In the genomic region with DNA sequence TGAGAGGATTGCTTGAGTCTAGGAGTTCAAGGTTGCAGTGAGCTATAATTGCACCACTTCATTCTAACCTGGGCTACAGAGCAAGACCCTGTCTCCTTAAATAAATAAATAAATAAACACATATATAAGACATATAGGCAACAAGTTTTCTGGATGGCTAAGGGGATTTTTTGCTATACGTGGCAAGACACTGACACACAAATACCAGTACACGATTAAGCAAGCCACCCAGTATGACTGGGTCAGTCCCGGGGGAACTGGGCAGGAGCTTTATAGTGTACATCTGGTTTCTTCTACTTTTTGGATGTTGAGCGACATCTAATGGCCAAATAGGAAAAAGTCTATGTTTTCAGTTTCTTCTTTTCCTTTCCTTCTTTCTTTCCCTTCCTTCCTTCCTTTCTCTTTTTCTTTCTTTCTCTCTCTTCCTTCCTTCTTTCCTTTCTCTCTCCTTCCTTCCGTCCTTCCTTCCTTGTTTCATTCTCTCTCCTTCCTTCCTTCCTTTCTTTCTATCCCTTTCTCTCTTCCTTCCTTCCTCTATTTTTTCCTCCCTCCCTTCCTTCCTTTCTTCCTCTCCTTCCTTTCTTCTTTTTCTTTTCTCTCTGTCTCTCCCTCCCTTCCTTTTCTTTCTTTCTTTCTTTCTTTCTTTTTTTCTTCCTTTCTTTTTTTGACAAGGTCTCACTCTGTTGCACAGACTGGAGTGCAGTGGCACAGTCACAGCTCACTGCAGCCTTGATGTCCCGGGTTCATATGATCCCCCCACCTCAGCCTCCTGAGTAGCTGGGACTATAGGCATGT, we compare ENCODE assay signal across 8 cellular contexts. TPM values are rescaled to one million over a fixed set of nuclear protein-coding genes. Genes with fewer than 3 reads are reported as not detected.
DNase-seq lines count a peak whose midpoint lies in the region; ATAC-seq, FAIRE-seq and TF ChIP-seq lines count a peak whose summit lies in the region.

No MANE protein-coding gene starts in this region.

- H3K36me3 ChIP-seq in right atrium auricular region (no peaks in the 10 kb centered on the region), gastrocnemius medialis (no peaks in the 10 kb centered on the region)

- H3K4me1 ChIP-seq in right atrium auricular region (peaks cover 0 to 9% of the 10 kb centered on the region in 2 donors), gastrocnemius medialis (peaks cover 4 to 15% of the 10 kb centered on the region in 2 donors)

- H3K4me1 Mint-ChIP-seq in activated CD4-positive, alpha-beta T cell treated with anti-CD3 and anti-CD28 coated beads for 36 hours: peaks cover 29% of the 10 kb centered on the region

- DNase-seq in activated CD4-positive, alpha-beta T cell treated with anti-CD3 and anti-CD28 coated beads for 36 hours: peak; percentile 75
- DNase-seq in activated CD4-positive, alpha-beta T cell treated with anti-CD3 and anti-CD28 coated beads for 1 hour: no peak
- DNase-seq in H4 (ENCODE audit: low spot score): peak; percentile 71
- DNase-seq in RCC 7860 (ENCODE audit: low spot score): peak; percentile 79
- peak; percentile 81 for DNase-seq in amniotic stem cell (lab: John Stamatoyannopoulos, UW)
- DNase-seq in right atrium auricular region (ENCODE audit: low spot score): peak; percentile 90
- DNase-seq in gastrocnemius medialis: peak; percentile 62 to 83

- H3K27ac ChIP-seq in right atrium auricular region (no peak overlapping the region), gastrocnemius medialis (peak overlapping the region in 1 of 4 donors; percentile 28)

- CTCF ChIA-PET in activated CD4-positive, alpha-beta T cell treated with anti-CD3 and anti-CD28 coated beads for 36 hours (lab: Charles Lee): interaction anchor here (0.6 to 2.9 kb wide), 45 partner anchors 9 to 284 kb away, joined by 3 to 49 read pairs (median 4); a partner anchor contains a TSS

- intact Hi-C loops in activated CD4-positive, alpha-beta T cell treated with anti-CD3 and anti-CD28 coated beads for 36 hours (cut with DNase I, micrococcal nuclease): loop anchor here (1.0 to 5.0 kb wide), 9 partner anchors 20 to 917 kb away; a partner anchor contains a TSS
- intact Hi-C loops in gastrocnemius medialis (cut with DNase I; ENCODE audit: low total_unique reads): loop anchor here (1.0 to 5.0 kb wide), 3 partner anchors 72 to 125 kb away; a partner anchor contains a TSS

- no peaks in the 10 kb centered on the region for H3K9me3 Mint-ChIP-seq in activated CD4-positive, alpha-beta T cell treated with anti-CD3 and anti-CD28 coated beads for 36 hours (ENCODE audit: low read depth)

- TF ChIP-seq RAD21 in Ishikawa (IDR thresholded peaks at IDR 0.05; ENCODE audit: low read depth): peak; percentile 76

- H3K27me3 ChIP-seq in right atrium auricular region: no peaks in the 10 kb centered on the region
- no peaks in the 10 kb centered on the region for H3K27me3 ChIP-seq in gastrocnemius medialis

- in situ Hi-C loops in gastrocnemius medialis (cut with MboI; ENCODE audit: low sequenced_read_pairs in 4 of 4): loop anchor here in 2 of 4 donors (5.0 to 10.0 kb wide), 3 partner anchors 90 to 122 kb away; no protein-coding TSS in a partner anchor

- H3K27ac Mint-ChIP-seq in activated CD4-positive, alpha-beta T cell treated with anti-CD3 and anti-CD28 coated beads for 36 hours: peak overlapping the region; percentile 40

- TF ChIP-seq CTCF in right atrium auricular region (IDR thresholded peaks at IDR 0.05) (peak; percentile 38 to 76), gastrocnemius medialis (IDR thresholded peaks at IDR 0.05 in 4 of 5, conservative IDR thresholded peaks at IDR 0.05 in 1 of 5) (peak in 4 of 5 experiments; percentile 51 to 70 (median 54))

- H3K27me3 Mint-ChIP-seq in activated CD4-positive, alpha-beta T cell treated with anti-CD3 and anti-CD28 coated beads for 36 hours: no peaks in the 10 kb centered on the region

- H3K4me3 ChIP-seq in right atrium auricular region (no peak overlapping the region), gastrocnemius medialis (no peak overlapping the region)

- POLR2A ChIA-PET in activated CD4-positive, alpha-beta T cell treated with anti-CD3 and anti-CD28 coated beads for 36 hours (lab: Charles Lee): interaction anchor here (0.6 to 1.1 kb wide), 4 partner anchors 10 to 125 kb away, joined by 3 to 4 read pairs (median 4); a partner anchor contains a TSS

- FAIRE-seq in RCC 7860 (lab: Jason Lieb, UNC): peak; percentile 81

- no peak for TF ChIP-seq POLR2A in gastrocnemius medialis (IDR thresholded peaks at IDR 0.05)

- peak; percentile 98 for ATAC-seq in activated CD4-positive, alpha-beta T cell treated with anti-CD3 and anti-CD28 coated beads for 36 hours
- ATAC-seq in gastrocnemius medialis: peak; percentile 95 to 99

- H3K9me3 ChIP-seq in right atrium auricular region: no peaks in the 10 kb centered on the region
- no peaks in the 10 kb centered on the region for H3K9me3 ChIP-seq in gastrocnemius medialis

- peak overlapping the region; percentile 5 for H3K4me3 Mint-ChIP-seq in activated CD4-positive, alpha-beta T cell treated with anti-CD3 and anti-CD28 coated beads for 36 hours

- TF ChIP-seq EP300 in Ishikawa (IDR thresholded peaks at IDR 0.05; ENCODE audit: borderline replicate concordance): no peak

- no peaks in the 10 kb centered on the region for H3K36me3 Mint-ChIP-seq in activated CD4-positive, alpha-beta T cell treated with anti-CD3 and anti-CD28 coated beads for 36 hours (ENCODE audit: low read depth)

TF ChIP-seq in Ishikawa, 13 proteins besides CTCF, POLR2A, EP300 and RAD21:
- TF ChIP-seq, protein P1, sequence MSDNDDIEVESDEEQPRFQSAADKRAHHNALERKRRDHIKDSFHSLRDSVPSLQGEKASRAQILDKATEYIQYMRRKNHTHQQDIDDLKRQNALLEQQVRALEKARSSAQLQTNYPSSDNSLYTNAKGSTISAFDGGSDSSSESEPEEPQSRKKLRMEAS (IDR thresholded peaks at IDR 0.05): no peak
- TF ChIP-seq FOXM1 (IDR thresholded peaks at IDR 0.05; ENCODE audit: borderline replicate concordance, low read depth) (no peak), YY1 (IDR thresholded peaks at IDR 0.05; ENCODE audit: low read depth) (no peak), NFIC (IDR thresholded peaks at IDR 0.05) (no peak), CREB1 (IDR thresholded peaks at IDR 0.05; ENCODE audit: low read depth) (no peak), TEAD4 (IDR thresholded peaks at IDR 0.05) (no peak), TAF1 (IDR thresholded peaks at IDR 0.05; ENCODE audit: low read depth) (no peak), EGR1 (IDR thresholded peaks at IDR 0.05) (no peak), ZBTB7A (IDR thresholded peaks at IDR 0.05; ENCODE audit: low read depth) (no peak), CEBPB (IDR thresholded peaks at IDR 0.05) (no peak)
- TF ChIP-seq, protein P2, sequence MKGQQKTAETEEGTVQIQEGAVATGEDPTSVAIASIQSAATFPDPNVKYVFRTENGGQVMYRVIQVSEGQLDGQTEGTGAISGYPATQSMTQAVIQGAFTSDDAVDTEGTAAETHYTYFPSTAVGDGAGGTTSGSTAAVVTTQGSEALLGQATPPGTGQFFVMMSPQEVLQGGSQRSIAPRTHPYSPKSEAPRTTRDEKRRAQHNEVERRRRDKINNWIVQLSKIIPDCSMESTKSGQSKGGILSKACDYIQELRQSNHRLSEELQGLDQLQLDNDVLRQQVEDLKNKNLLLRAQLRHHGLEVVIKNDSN (IDR thresholded peaks at IDR 0.05): no peak
- TF ChIP-seq, protein P3, sequence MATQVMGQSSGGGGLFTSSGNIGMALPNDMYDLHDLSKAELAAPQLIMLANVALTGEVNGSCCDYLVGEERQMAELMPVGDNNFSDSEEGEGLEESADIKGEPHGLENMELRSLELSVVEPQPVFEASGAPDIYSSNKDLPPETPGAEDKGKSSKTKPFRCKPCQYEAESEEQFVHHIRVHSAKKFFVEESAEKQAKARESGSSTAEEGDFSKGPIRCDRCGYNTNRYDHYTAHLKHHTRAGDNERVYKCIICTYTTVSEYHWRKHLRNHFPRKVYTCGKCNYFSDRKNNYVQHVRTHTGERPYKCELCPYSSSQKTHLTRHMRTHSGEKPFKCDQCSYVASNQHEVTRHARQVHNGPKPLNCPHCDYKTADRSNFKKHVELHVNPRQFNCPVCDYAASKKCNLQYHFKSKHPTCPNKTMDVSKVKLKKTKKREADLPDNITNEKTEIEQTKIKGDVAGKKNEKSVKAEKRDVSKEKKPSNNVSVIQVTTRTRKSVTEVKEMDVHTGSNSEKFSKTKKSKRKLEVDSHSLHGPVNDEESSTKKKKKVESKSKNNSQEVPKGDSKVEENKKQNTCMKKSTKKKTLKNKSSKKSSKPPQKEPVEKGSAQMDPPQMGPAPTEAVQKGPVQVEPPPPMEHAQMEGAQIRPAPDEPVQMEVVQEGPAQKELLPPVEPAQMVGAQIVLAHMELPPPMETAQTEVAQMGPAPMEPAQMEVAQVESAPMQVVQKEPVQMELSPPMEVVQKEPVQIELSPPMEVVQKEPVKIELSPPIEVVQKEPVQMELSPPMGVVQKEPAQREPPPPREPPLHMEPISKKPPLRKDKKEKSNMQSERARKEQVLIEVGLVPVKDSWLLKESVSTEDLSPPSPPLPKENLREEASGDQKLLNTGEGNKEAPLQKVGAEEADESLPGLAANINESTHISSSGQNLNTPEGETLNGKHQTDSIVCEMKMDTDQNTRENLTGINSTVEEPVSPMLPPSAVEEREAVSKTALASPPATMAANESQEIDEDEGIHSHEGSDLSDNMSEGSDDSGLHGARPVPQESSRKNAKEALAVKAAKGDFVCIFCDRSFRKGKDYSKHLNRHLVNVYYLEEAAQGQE (IDR thresholded peaks at IDR 0.05; ENCODE audit: low read depth): no peak

RNA-seq across cellular contexts. Expression of a gene that starts 47.0 kb away (rescaled TPM):
- total RNA-seq in activated CD4-positive, alpha-beta T cell treated with anti-CD3 and anti-CD28 coated beads for 36 hours: 100 to 1,000 TPM in 1 of 2 experiments, 10 to 100 TPM in 1; 94.2 to 109 TPM
- total RNA-seq in H4 (2014; rRNA removed; shearing (Covaris generic)): 24.4 and 24.9 TPM in 2 replicates
- total RNA-seq in right atrium auricular region (100 to 1,000 TPM; 132 to 520 TPM), gastrocnemius medialis (1,000 to 10,000 TPM in 3 of 4 donors, 100 to 1,000 TPM in 1; 485 to 1,318 (median 1,176) TPM)

RNA-seq across cellular contexts. Expression of a gene that starts 56.2 kb away (rescaled TPM):
- 10 to 100 TPM; 17.2 to 22.2 TPM for total RNA-seq in activated CD4-positive, alpha-beta T cell treated with anti-CD3 and anti-CD28 coated beads for 36 hours
- 16.5 and 19.3 TPM in 2 replicates for total RNA-seq in H4 (2014; rRNA removed; shearing (Covaris generic))
- total RNA-seq in right atrium auricular region (10 to 100 TPM; 53.7 to 55.4 TPM), gastrocnemius medialis (10 to 100 TPM; 19.2 to 34.0 (median 21.3) TPM)
